9 cellular contexts compared by ENCODE assay signal in the genomic region with DNA sequence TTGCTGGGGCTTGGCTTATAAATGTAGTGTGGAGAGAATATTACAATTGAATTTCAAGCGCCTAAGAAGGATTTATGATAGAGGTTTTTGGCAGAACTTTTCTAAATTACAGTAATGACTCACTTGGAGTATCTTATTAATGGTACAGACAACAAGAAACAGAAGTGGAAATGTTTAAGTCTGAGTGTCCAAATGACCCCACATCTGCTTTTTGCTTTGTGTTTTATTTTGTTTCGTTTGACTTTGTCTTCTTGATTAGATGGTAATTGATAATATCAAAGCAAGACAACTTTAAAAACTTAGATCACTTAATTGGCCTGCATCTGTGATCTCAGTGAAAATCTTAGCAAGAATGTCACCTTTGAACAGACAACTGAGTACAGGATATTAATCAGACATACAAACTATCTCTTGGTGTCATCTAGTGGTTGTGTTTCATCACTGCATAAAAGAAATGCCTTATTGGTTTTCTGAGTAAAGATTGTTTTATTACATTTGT.
DNase-seq lines count a peak whose midpoint lies in the region; ATAC-seq and TF ChIP-seq lines count a peak whose summit lies in the region.
"Had no signal": no experiment of that assay in that cellular context is flagged by ENCODE, and none has a peak within 500 bp of the region (broad histone marks: within the 10 kb centered on the region; RNA-seq: fewer than 3 reads in every experiment).

No MANE protein-coding gene starts in this region.

- no peak overlapping the region for H3K27ac ChIP-seq in brain microvascular endothelial cell

- peak; percentile 51 for ATAC-seq in GM18867 (IDR thresholded peaks at IDR 0.05; ENCODE audit: unreplicated experiment)
- ATAC-seq in GM21381 (IDR thresholded peaks at IDR 0.05; ENCODE audit: unreplicated experiment), result no peak

- no peak overlapping the region for H3K27ac Mint-ChIP-seq in activated T-helper 1 cell treated with anti-CD3 and anti-CD28 coated beads, Interleukin-12 subunit alpha, Interleukin-12 subunit beta, Interleukin-2, Interleukin-4 antibody, amounts not matched to agents 30 ng/mL and 10 ng/mL and 1 ng/mL, durations not matched to agents 14 hours and 24 hours and 36 hours

- in situ Hi-C loops in brain microvascular endothelial cell (cut with HindIII; ENCODE audit: low pct_ligation_motif_present, low sequenced_read_pairs), result no loop called here

- H3K4me3 ChIP-seq in brain microvascular endothelial cell (ENCODE audit: low read depth, low read length), result no peak overlapping the region
- no peak overlapping the region for H3K4me3 ChIP-seq in lower leg skin (ENCODE audit: low read depth, poor library complexity, severe bottlenecking)

- peak; percentile 33 for TF ChIP-seq CTCF in brain microvascular endothelial cell (IDR thresholded peaks at IDR 0.05; ENCODE audit: low read depth, low read length, missing control alignments)
- TF ChIP-seq CTCF in lower leg skin (IDR thresholded peaks at IDR 0.05), result no peak

- H3K36me3 ChIP-seq in brain microvascular endothelial cell (replicated peaks), result no peaks in the 10 kb centered on the region

- WGBS in lower leg skin, 2 donors, result 29 to 44% methylated on average over 2 of the region's 2 CpGs

- H3K9me3 Mint-ChIP-seq in activated T-helper 1 cell treated with anti-CD3 and anti-CD28 coated beads, Interleukin-12 subunit alpha, Interleukin-12 subunit beta, Interleukin-2, Interleukin-4 antibody, amounts not matched to agents 30 ng/mL and 10 ng/mL and 1 ng/mL, durations not matched to agents 14 hours and 24 hours and 36 hours, result no peaks in the 10 kb centered on the region

- TF ChIP-seq POLR2A in lower leg skin (IDR thresholded peaks at IDR 0.05), result no peak

- no peaks in the 10 kb centered on the region for H3K36me3 Mint-ChIP-seq in activated T-helper 1 cell treated with anti-CD3 and anti-CD28 coated beads, Interleukin-12 subunit alpha, Interleukin-12 subunit beta, Interleukin-2, Interleukin-4 antibody, amounts not matched to agents 30 ng/mL and 10 ng/mL and 1 ng/mL, durations not matched to agents 14 hours and 24 hours and 36 hours (ENCODE audit: low read depth)

- no peak overlapping the region for H3K4me3 Mint-ChIP-seq in activated T-helper 1 cell treated with anti-CD3 and anti-CD28 coated beads, Interleukin-12 subunit alpha, Interleukin-12 subunit beta, Interleukin-2, Interleukin-4 antibody, amounts not matched to agents 30 ng/mL and 10 ng/mL and 1 ng/mL, durations not matched to agents 14 hours and 24 hours and 36 hours

- intact Hi-C loops in lower leg skin (cut with DNase I; ENCODE audit: low total_unique reads), result no loop called here
- intact Hi-C loops in activated T-helper 1 cell treated with anti-CD3 and anti-CD28 coated beads, Interleukin-12 subunit alpha, Interleukin-12 subunit beta, Interleukin-2, Interleukin-4 antibody, amounts not matched to agents 30 ng/mL and 10 ng/mL and 1 ng/mL, durations not matched to agents 14 hours and 24 hours and 36 hours (cut with micrococcal nuclease), result no loop called here

- no peaks in the 10 kb centered on the region for H3K27me3 Mint-ChIP-seq in activated T-helper 1 cell treated with anti-CD3 and anti-CD28 coated beads, Interleukin-12 subunit alpha, Interleukin-12 subunit beta, Interleukin-2, Interleukin-4 antibody, amounts not matched to agents 30 ng/mL and 10 ng/mL and 1 ng/mL, durations not matched to agents 14 hours and 24 hours and 36 hours (ENCODE audit: insufficient read depth)

- no peaks in the 10 kb centered on the region for H3K27me3 ChIP-seq in brain microvascular endothelial cell (replicated peaks)

- DNase-seq in NCI-H2029 (lab: John Stamatoyannopoulos, UW), result peak; percentile 2
- no peak for DNase-seq in brain microvascular endothelial cell
- DNase-seq in pons (ENCODE audit: low spot score), result peak; percentile 35
- DNase-seq in lower leg skin (ENCODE audit: low spot score in 2 of 2), result no peak
- no peak for DNase-seq in activated T-helper 1 cell treated with anti-CD3 and anti-CD28 coated beads, Interleukin-12 subunit alpha, Interleukin-12 subunit beta, Interleukin-2, Interleukin-4 antibody, amounts not matched to agents 30 ng/mL and 10 ng/mL and 1 ng/mL, durations not matched to agents 14 hours and 24 hours and 36 hours (ENCODE audit: low spot score)
- DNase-seq: activated effector memory CD4-positive, alpha-beta T cell treated with anti-CD3 and anti-CD28 coated beads, Interleukin-2, amount 50 U/mL, for 16 hours; stimulated activated CD4-positive, alpha-beta T cell treated with anti-CD3 and anti-CD28 coated beads, Interleukin-1b, Interleukin-23, amount 100 ng/mL, for 48 hours had no signal

- no peaks in the 10 kb centered on the region for H3K4me1 Mint-ChIP-seq in activated T-helper 1 cell treated with anti-CD3 and anti-CD28 coated beads, Interleukin-12 subunit alpha, Interleukin-12 subunit beta, Interleukin-2, Interleukin-4 antibody, amounts not matched to agents 30 ng/mL and 10 ng/mL and 1 ng/mL, durations not matched to agents 14 hours and 24 hours and 36 hours (ENCODE audit: low read depth)

Comparison
In these comparisons a context has a peak if more than half of its experiments do, and no peak if none do; other contexts are left out.
1. DNase-seq: peak in NCI-H2029 (single experiment) and pons (single experiment); none in brain microvascular endothelial cell (single experiment), lower leg skin (0 of 2) and activated T-helper 1 cell treated with anti-CD3 and anti-CD28 coated beads, Interleukin-12 subunit alpha, Interleukin-12 subunit beta, Interleukin-2, Interleukin-4 antibody, amounts not matched to agents 30 ng/mL and 10 ng/mL and 1 ng/mL, durations not matched to agents 14 hours and 24 hours and 36 hours (single experiment).